Comparison of ENCODE assay signal across 15 cellular contexts in genomic region chr11:48049036-48049435, GRCh38.
DNase-seq lines count a peak whose midpoint lies in the region; ATAC-seq and TF ChIP-seq lines count a peak whose summit lies in the region.
"Had no signal": no experiment of that assay in that cellular context is flagged by ENCODE, and none has a peak within 500 bp of the region (broad histone marks: within the 10 kb centered on the region; RNA-seq: fewer than 3 reads in every experiment).

No MANE protein-coding gene starts in this region.

- H2BK15ac ChIP-seq in mesenchymal stem cell (ENCODE audit: low read depth, poor library complexity, severe bottlenecking), result no peak overlapping the region

- no peak overlapping the region for H4K8ac ChIP-seq in mesenchymal stem cell (ENCODE audit: low read length)

- no peak overlapping the region for H2BK120ac ChIP-seq in mesenchymal stem cell (ENCODE audit: low read depth, low read length)

- no peak for TF ChIP-seq POLR2A in thyroid gland (IDR thresholded peaks at IDR 0.05)

- no peak overlapping the region for H3K4me3 Mint-ChIP-seq in activated T-cell treated with anti-CD3 and anti-CD28 coated beads, Interleukin-2, amount 50 U/mL, for 72 hours
- H3K4me3 Mint-ChIP-seq in activated T-cell treated with anti-CD3 and anti-CD28 coated beads, Interleukin-2, amount 50 U/mL, for 24 hours, result no peak overlapping the region
- H3K4me3 Mint-ChIP-seq in T-cell, result no peak overlapping the region
- H3K4me3 Mint-ChIP-seq: memory B cell had no signal

- H3K27ac ChIP-seq in mesenchymal stem cell (ENCODE audit: low read length, poor library complexity, severe bottlenecking), result peak overlapping the region; percentile 59
- H3K27ac ChIP-seq in thyroid gland, result peak overlapping the region; percentile 89 to 96 (median 93)
- H3K27ac ChIP-seq: right lobe of liver had no signal

- H3K23ac ChIP-seq in mesenchymal stem cell (ENCODE audit: low read length in 2 of 2), result no peak overlapping the region

- intact Hi-C loops in thyroid gland (cut with DNase I), result no loop called here

- no peak overlapping the region for H2BK12ac ChIP-seq in mesenchymal stem cell (ENCODE audit: low read length in 2 of 2)

- peaks cover 84% of the 10 kb centered on the region for H3K4me1 Mint-ChIP-seq in activated T-cell treated with anti-CD3 and anti-CD28 coated beads, Interleukin-2, amount 50 U/mL, for 72 hours (ENCODE audit: low read depth)
- H3K4me1 Mint-ChIP-seq in activated T-cell treated with anti-CD3 and anti-CD28 coated beads, Interleukin-2, amount 50 U/mL, for 24 hours (ENCODE audit: low read depth), result peaks cover 78% of the 10 kb centered on the region
- peaks cover 64 to 73% (median 68%) of the 10 kb centered on the region in 3 donors for H3K4me1 Mint-ChIP-seq in T-cell

- H3K36me3 Mint-ChIP-seq in activated T-cell treated with anti-CD3 and anti-CD28 coated beads, Interleukin-2, amount 50 U/mL, for 72 hours (ENCODE audit: insufficient read depth in 2 of 2), result peaks cover 3 to 5% of the 10 kb centered on the region in 2 donors
- H3K36me3 Mint-ChIP-seq in activated T-cell treated with anti-CD3 and anti-CD28 coated beads, Interleukin-2, amount 50 U/mL, for 24 hours (ENCODE audit: low read depth), result peaks cover 20% of the 10 kb centered on the region
- peaks cover 10% of the 10 kb centered on the region for H3K36me3 Mint-ChIP-seq in T-cell

- H3K4me3 ChIP-seq in mesenchymal stem cell (ENCODE audit: insufficient read depth in 1 of 2, low read depth in 1 of 2, low read length in 2 of 2) (no peak overlapping the region), thyroid gland (replicated peaks in 1 of 3) (no peak overlapping the region)
- H3K4me3 ChIP-seq: GM12878, HAP-1, right lobe of liver had no signal

- H3K9me3 ChIP-seq in mesenchymal stem cell (ENCODE audit: control insufficient read depth, low read length) (no peaks in the 10 kb centered on the region), thyroid gland (no peaks in the 10 kb centered on the region)
- H3K9me3 ChIP-seq: HAP-1, right lobe of liver had no signal

- DNase-seq in activated T-cell treated with anti-CD3 and anti-CD28 coated beads, Interleukin-2, amount 50 U/mL, for 72 hours, result no peak
- DNase-seq in activated T-cell treated with anti-CD3 and anti-CD28 coated beads, Interleukin-2, amount 50 U/mL, for 24 hours, result no peak
- DNase-seq in T-cell, result no peak
- DNase-seq in mesenchymal stem cell, result no peak
- no peak for DNase-seq in thyroid gland
- DNase-seq: NCI-H69; right lobe of liver; stimulated activated CD4-positive, alpha-beta T cell treated with anti-CD3 and anti-CD28 coated beads, Interleukin-2, amount 100 ng/mL, for 48 hours had no signal

- peaks cover 36% of the 10 kb centered on the region for H3K4me1 ChIP-seq in mesenchymal stem cell (ENCODE audit: control insufficient read depth, insufficient read depth, low read depth, low read length)
- H3K4me1 ChIP-seq in thyroid gland, result peaks cover 49 to 62% of the 10 kb centered on the region in 2 donors
- H3K4me1 ChIP-seq: HAP-1 had no signal

- H3K27me3 ChIP-seq in mesenchymal stem cell (ENCODE audit: control insufficient read depth in 1 of 2, insufficient read depth in 1 of 2, low read length in 2 of 2) (no peaks in the 10 kb centered on the region), thyroid gland (no peaks in the 10 kb centered on the region)
- H3K27me3 ChIP-seq: right lobe of liver had no signal

- no peak overlapping the region for H2AFZ ChIP-seq in mesenchymal stem cell (ENCODE audit: low read depth, low read length)

- no peak for ATAC-seq in activated T-cell treated with anti-CD3 and anti-CD28 coated beads, Interleukin-2, amount 50 U/mL, for 72 hours (replicated peaks in 1 of 2)
- ATAC-seq in T-cell (replicated peaks in 1 of 4), result no peak
- ATAC-seq in esophagus mucosa, result no peak
- no peak for ATAC-seq in HG02642 (IDR thresholded peaks at IDR 0.05; ENCODE audit: poor library complexity, unreplicated experiment)
- no peak for ATAC-seq in GM18858 (IDR thresholded peaks at IDR 0.05; ENCODE audit: unreplicated experiment)
- ATAC-seq: GM12878, HepG2, right lobe of liver had no signal

- no peak overlapping the region for H3K9ac ChIP-seq in mesenchymal stem cell (ENCODE audit: low read length)

- H3K27ac Mint-ChIP-seq in activated T-cell treated with anti-CD3 and anti-CD28 coated beads, Interleukin-2, amount 50 U/mL, for 72 hours, result peak overlapping the region; percentile 56
- no peak overlapping the region for H3K27ac Mint-ChIP-seq in activated T-cell treated with anti-CD3 and anti-CD28 coated beads, Interleukin-2, amount 50 U/mL, for 24 hours
- H3K27ac Mint-ChIP-seq in T-cell, result peak overlapping the region; percentile 69 to 71
- H3K27ac Mint-ChIP-seq: memory B cell had no signal

- no peak overlapping the region for H3K4ac ChIP-seq in mesenchymal stem cell (ENCODE audit: low read depth in 1 of 2, low read length in 2 of 2)

- peak overlapping the region; percentile 40 for H2AK5ac ChIP-seq in mesenchymal stem cell (ENCODE audit: low read length, severe bottlenecking)

- POLR2A ChIA-PET in T-cell (lab: Charles Lee), result no interaction called here

- H3K14ac ChIP-seq in mesenchymal stem cell (ENCODE audit: low read length in 2 of 2), result no peak overlapping the region

- H3K9me3 Mint-ChIP-seq in activated T-cell treated with anti-CD3 and anti-CD28 coated beads, Interleukin-2, amount 50 U/mL, for 72 hours, result no peaks in the 10 kb centered on the region
- no peaks in the 10 kb centered on the region for H3K9me3 Mint-ChIP-seq in activated T-cell treated with anti-CD3 and anti-CD28 coated beads, Interleukin-2, amount 50 U/mL, for 24 hours
- no peaks in the 10 kb centered on the region for H3K9me3 Mint-ChIP-seq in T-cell
- H3K9me3 Mint-ChIP-seq: memory B cell had no signal

- H3K18ac ChIP-seq in mesenchymal stem cell (ENCODE audit: low read depth in 1 of 2, low read length in 2 of 2), result no peak overlapping the region

- 98% methylated on average over 6 of the region's 6 CpGs for WGBS in mesenchymal stem cell
- 86 to 90% methylated on average over 6 of the region's 6 CpGs for WGBS in thyroid gland, 2 donors

- H3K27me3 Mint-ChIP-seq in activated T-cell treated with anti-CD3 and anti-CD28 coated beads, Interleukin-2, amount 50 U/mL, for 72 hours (ENCODE audit: low read depth), result no peaks in the 10 kb centered on the region
- no peaks in the 10 kb centered on the region for H3K27me3 Mint-ChIP-seq in activated T-cell treated with anti-CD3 and anti-CD28 coated beads, Interleukin-2, amount 50 U/mL, for 24 hours
- H3K27me3 Mint-ChIP-seq in T-cell, result no peaks in the 10 kb centered on the region
- H3K27me3 Mint-ChIP-seq: memory B cell had no signal

- H3K79me1 ChIP-seq in mesenchymal stem cell (replicated peaks; ENCODE audit: low read length, poor library complexity, severe bottlenecking), result no peaks in the 10 kb centered on the region

- H3K4me2 ChIP-seq in mesenchymal stem cell (ENCODE audit: low read length, poor library complexity, severe bottlenecking), result no peak overlapping the region

- CTCF ChIA-PET in T-cell (lab: Charles Lee), result no interaction called here

- peak overlapping the region; percentile 35 for H2BK5ac ChIP-seq in mesenchymal stem cell (ENCODE audit: low read depth, low read length, poor library complexity, severe bottlenecking)

- TF ChIP-seq CTCF in thyroid gland (IDR thresholded peaks at IDR 0.05), result no peak

- H4K91ac ChIP-seq in mesenchymal stem cell (ENCODE audit: low read length), result no peak overlapping the region

- H3K36me3 ChIP-seq in mesenchymal stem cell (ENCODE audit: control insufficient read depth in 1 of 2, insufficient read depth in 2 of 2, low read depth in 1 of 2, low read length in 2 of 2) (peaks cover 0 to 11% of the 10 kb centered on the region in 2 experiments), thyroid gland (no peaks in the 10 kb centered on the region)
- H3K36me3 ChIP-seq: HAP-1, right lobe of liver had no signal
